10 cellular contexts compared by ENCODE assay signal in the genomic region with DNA sequence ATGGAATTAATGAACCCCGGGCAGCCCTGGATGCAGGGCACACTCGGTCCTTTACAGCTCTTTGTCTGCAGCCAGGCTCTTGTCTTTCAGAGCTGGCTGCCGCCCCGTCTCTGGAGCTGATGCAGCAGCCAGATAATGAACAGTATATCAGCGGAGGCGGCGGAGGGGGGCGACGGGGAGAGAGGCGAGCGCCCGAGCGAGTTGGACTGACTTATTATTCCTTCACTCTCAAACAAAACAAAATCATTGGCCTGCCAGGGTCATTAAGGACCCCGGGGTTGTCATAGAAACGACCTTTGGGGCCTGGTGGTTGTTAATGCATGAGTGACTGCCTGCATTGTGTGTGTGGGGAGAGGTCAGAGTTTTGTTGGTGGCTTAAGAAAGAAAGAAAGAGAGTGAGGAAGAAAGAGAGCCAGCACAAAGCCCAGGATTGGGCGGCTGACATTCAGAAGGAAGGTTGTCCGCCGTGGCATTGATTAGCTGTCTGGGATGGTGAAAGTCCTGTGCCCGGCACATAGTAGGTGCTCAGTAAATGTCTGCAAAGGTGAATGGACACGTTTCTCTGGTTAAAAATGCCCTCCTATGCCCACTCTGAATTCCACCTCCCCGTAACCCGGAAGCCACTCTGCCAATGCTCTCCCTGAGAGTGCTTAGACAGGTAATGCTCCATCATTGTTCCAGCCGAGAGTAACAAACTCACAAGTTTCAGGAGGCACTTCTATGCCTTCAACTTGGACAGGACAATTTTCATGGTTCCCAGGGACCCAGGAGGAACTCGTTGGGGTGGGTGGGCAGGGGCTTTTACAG.
DNase-seq lines count a peak whose midpoint lies in the region; ATAC-seq and TF ChIP-seq lines count a peak whose summit lies in the region.
"Had no signal": no experiment of that assay in that cellular context is flagged by ENCODE, and none has a peak within 500 bp of the region (broad histone marks: within the 10 kb centered on the region; RNA-seq: fewer than 3 reads in every experiment).

No MANE protein-coding gene starts in this region.

- H3K27me3 ChIP-seq in cardiac muscle cell (no peaks in the 10 kb centered on the region), esophagus squamous epithelium (peaks cover 0 to 33% (median 0%) of the 10 kb centered on the region in 4 donors), muscle layer of colon (ENCODE audit: control insufficient read depth in 1 of 2, insufficient read depth in 2 of 2, low read length in 2 of 2) (no peaks in the 10 kb centered on the region), upper lobe of right lung (no peaks in the 10 kb centered on the region)
- H3K27me3 ChIP-seq: gastrocnemius medialis had no signal

- no peak for TF ChIP-seq POLR2A in esophagus squamous epithelium (IDR thresholded peaks at IDR 0.05)

- DNase-seq in cardiac muscle cell (ENCODE audit: low read depth in 1 of 2, low spot score in 1 of 2) (peak; percentile 17 to 35), Right ventricle myocardium inferior (ENCODE audit: missing footprints) (no peak), esophagus squamous epithelium (lab: John Stamatoyannopoulos, UW) (no peak), upper lobe of right lung (no peak), NCI-H128 (lab: John Stamatoyannopoulos, UW; ENCODE audit: unreplicated experiment) (no peak), cortex of kidney (lab: John Stamatoyannopoulos, UW) (no peak)

- H3K4me3 ChIP-seq in cardiac muscle cell (no peak overlapping the region), esophagus squamous epithelium (no peak overlapping the region), muscle layer of colon (ENCODE audit: low read depth in 1 of 2, low read length in 2 of 2) (no peak overlapping the region), upper lobe of right lung (no peak overlapping the region)
- H3K4me3 ChIP-seq: gastrocnemius medialis had no signal

- H3K9ac ChIP-seq in muscle layer of colon (ENCODE audit: low read length), result no peak overlapping the region
- H3K9ac ChIP-seq: KMS-11 had no signal

- peaks cover 13% of the 10 kb centered on the region for H3K4me1 ChIP-seq in cardiac muscle cell (ENCODE audit: low read depth)
- peaks cover 0 to 18% (median 0%) of the 10 kb centered on the region in 3 donors for H3K4me1 ChIP-seq in esophagus squamous epithelium
- H3K4me1 ChIP-seq in muscle layer of colon (ENCODE audit: insufficient read depth, low read length), result peaks cover 13% of the 10 kb centered on the region
- H3K4me1 ChIP-seq in upper lobe of right lung, result peaks cover 13% of the 10 kb centered on the region
- H3K4me1 ChIP-seq: gastrocnemius medialis had no signal

- H3K9me3 ChIP-seq in cardiac muscle cell (ENCODE audit: low read depth), result no peaks in the 10 kb centered on the region
- no peaks in the 10 kb centered on the region for H3K9me3 ChIP-seq in esophagus squamous epithelium
- no peaks in the 10 kb centered on the region for H3K9me3 ChIP-seq in muscle layer of colon (ENCODE audit: low read length)
- no peaks in the 10 kb centered on the region for H3K9me3 ChIP-seq in upper lobe of right lung
- H3K9me3 ChIP-seq: gastrocnemius medialis had no signal

- ATAC-seq in Right ventricle myocardium inferior (no peak), upper lobe of right lung (no peak), HG03095 (IDR thresholded peaks at IDR 0.05; ENCODE audit: unreplicated experiment) (no peak)

- 72 to 73% methylated on average over 21 to 22 of the region's 24 CpGs for WGBS in esophagus squamous epithelium, 2 donors

- H3K27ac ChIP-seq in cardiac muscle cell (peak overlapping the region; percentile 50), esophagus squamous epithelium (peak overlapping the region in 3 of 4 donors; percentile 11 to 36 (median 21)), muscle layer of colon (ENCODE audit: low read depth, low read length) (peak overlapping the region; percentile 43), upper lobe of right lung (peak overlapping the region; percentile 58)
- H3K27ac ChIP-seq: gastrocnemius medialis, KMS-11 had no signal

- H3K36me3 ChIP-seq in cardiac muscle cell (no peaks in the 10 kb centered on the region), esophagus squamous epithelium (no peaks in the 10 kb centered on the region), muscle layer of colon (ENCODE audit: insufficient read depth, low read length) (no peaks in the 10 kb centered on the region), upper lobe of right lung (no peaks in the 10 kb centered on the region)
- H3K36me3 ChIP-seq: gastrocnemius medialis had no signal

- intact Hi-C loops in Right ventricle myocardium inferior (cut with DNase I) (loop anchor here (5.0 to 10.0 kb wide), 3 partner anchors 352 to 610 kb away; no protein-coding TSS in a partner anchor), esophagus squamous epithelium (cut with DNase I) (no loop called here), upper lobe of right lung (cut with DNase I) (no loop called here)

- TF ChIP-seq CTCF in cardiac muscle cell (IDR thresholded peaks at IDR 0.05; ENCODE audit: low read depth, low read length) (no peak), esophagus squamous epithelium (IDR thresholded peaks at IDR 0.05) (no peak), upper lobe of right lung (IDR thresholded peaks at IDR 0.05) (no peak)

Comparison
In these comparisons a context has a peak if more than half of its experiments do, and no peak if none do; other contexts are left out.
1. DNase-seq: peak in cardiac muscle cell (2 of 2); none in Right ventricle myocardium inferior (single experiment), esophagus squamous epithelium (single experiment), upper lobe of right lung (single experiment), NCI-H128 (single experiment) and cortex of kidney (single experiment).
2. Peak in every context shown above with its lines, with median percentiles within 50 percentile points of each other: H3K27ac ChIP-seq.